Comparison of ENCODE assay signal across 22 cellular contexts in the genomic region with DNA sequence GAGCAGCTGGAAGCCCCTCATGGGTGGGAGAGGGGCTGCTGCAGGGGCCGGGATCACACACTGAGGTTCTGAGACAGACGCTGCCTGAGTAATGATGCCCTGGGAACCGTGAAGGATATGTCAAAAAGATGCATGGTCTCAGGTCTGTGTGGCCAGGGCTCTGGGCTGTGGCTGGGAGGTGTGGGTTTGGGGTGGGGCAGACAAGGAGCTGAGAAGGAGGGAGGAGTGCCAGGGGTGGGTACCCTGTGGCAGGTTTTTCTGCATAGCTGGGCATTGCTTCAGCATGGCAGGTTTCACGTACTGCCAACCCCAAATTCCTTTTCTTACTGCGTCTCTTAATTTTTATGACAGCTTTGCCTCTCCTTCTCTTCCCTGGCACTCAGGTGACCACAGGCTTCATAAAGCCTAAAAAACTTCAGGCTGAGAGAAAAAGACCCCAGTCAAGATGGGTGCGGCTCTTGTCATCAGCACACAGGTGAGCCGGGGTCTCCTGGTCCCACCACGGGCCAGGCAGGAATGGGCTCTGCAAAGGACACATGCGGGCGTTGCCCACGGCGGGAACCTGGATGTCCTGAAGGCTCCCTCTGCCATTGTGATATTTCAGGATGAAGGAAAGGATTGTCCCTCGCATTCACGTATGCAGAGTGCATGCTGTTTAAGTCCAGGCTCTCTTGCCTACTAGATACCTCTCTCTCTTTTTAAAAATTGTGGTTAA. TPM values are rescaled to one million over a fixed set of nuclear protein-coding genes. Genes with fewer than 3 reads are reported as not detected.
DNase-seq lines count a peak whose midpoint lies in the region; ATAC-seq and TF ChIP-seq lines count a peak whose summit lies in the region.
"Had no signal": no experiment of that assay in that cellular context is flagged by ENCODE, and none has a peak within 500 bp of the region (broad histone marks: within the 10 kb centered on the region; RNA-seq: fewer than 3 reads in every experiment).

No MANE protein-coding gene starts in this region.

- no peak overlapping the region for H3K9ac ChIP-seq in HCT116 (ENCODE audit: low read length)

- no peak for TF ChIP-seq RAD21 in HCT116 (IDR thresholded peaks at IDR 0.05; ENCODE audit: low read depth)

- intact Hi-C loops in HCT116 (cut with micrococcal nuclease) (no loop called here), breast epithelium (cut with DNase I; ENCODE audit: low total_unique reads) (no loop called here), esophagus squamous epithelium (cut with DNase I) (no loop called here), prostate gland (cut with DNase I) (no loop called here)

- RAD21 ChIA-PET in HCT116 (lab: Charles Lee; ENCODE audit: low non-redundant PET in 1 of 2, low total read pairs in 2 of 2, uncharacterized antibody in 2 of 2, unreplicated experiment in 2 of 2): no interaction called here

- H4K20me1 ChIP-seq in HCT116 (ENCODE audit: insufficient read depth): no peaks in the 10 kb centered on the region

- no peak overlapping the region for H2AFZ ChIP-seq in HCT116 (ENCODE audit: low read depth, low read length, poor library complexity, severe bottlenecking)

- peak overlapping the region; percentile 43 for H3K27ac ChIP-seq in HCT116 (ENCODE audit: low read depth, low read length)
- H3K27ac ChIP-seq in breast epithelium: peak overlapping the region; percentile 38 to 91
- H3K27ac ChIP-seq in esophagus squamous epithelium: peak overlapping the region; percentile 65 to 97 (median 90)
- H3K27ac ChIP-seq in prostate gland: no peak overlapping the region
- H3K27ac ChIP-seq: foreskin keratinocyte had no signal

- POLR2A ChIA-PET in HCT116 (lab: Charles Lee): no interaction called here

- H3K4me1 ChIP-seq in HCT116 (ENCODE audit: control insufficient read depth in 1 of 2, insufficient read depth in 2 of 2, low read length in 2 of 2): peaks cover 51 to 76% of the 10 kb centered on the region in 2 experiments
- peaks cover 0 to 13% of the 10 kb centered on the region in 2 donors for H3K4me1 ChIP-seq in breast epithelium
- H3K4me1 ChIP-seq in esophagus squamous epithelium: peaks cover 38 to 72% (median 38%) of the 10 kb centered on the region in 3 donors
- peaks cover 16% of the 10 kb centered on the region for H3K4me1 ChIP-seq in prostate gland (replicated peaks)

- CTCF ChIA-PET in HCT116 (lab: Charles Lee): no interaction called here

- H3K27me3 ChIP-seq in HCT116 (ENCODE audit: insufficient read depth, low read length): no peaks in the 10 kb centered on the region
- no peaks in the 10 kb centered on the region for H3K27me3 ChIP-seq in breast epithelium
- H3K27me3 ChIP-seq in esophagus squamous epithelium: no peaks in the 10 kb centered on the region
- H3K27me3 ChIP-seq in prostate gland (replicated peaks; ENCODE audit: insufficient read depth): no peaks in the 10 kb centered on the region
- H3K27me3 ChIP-seq: foreskin keratinocyte had no signal

- ATAC-seq in HCT116 (no peak), HG03460 (IDR thresholded peaks at IDR 0.05; ENCODE audit: unreplicated experiment) (no peak)
- ATAC-seq: foreskin keratinocyte, K562, natural killer cell had no signal

- BruUV-seq in HCT116 (replicated peaks; lab: Mats Ljungman, UMichigan): no TSS peak

- peaks cover 76% of the 10 kb centered on the region for H3K79me2 ChIP-seq in HCT116 (ENCODE audit: insufficient read depth, low read length)

- DNase-seq in HCT116 (ENCODE audit: low read depth, low spot score): no peak
- peak in 1 of 2 donors; percentile 77 for DNase-seq in breast epithelium (ENCODE audit: low spot score in 2 of 2)
- DNase-seq in esophagus squamous epithelium (lab: John Stamatoyannopoulos, UW): no peak
- peak; percentile 53 for DNase-seq in prostate gland (ENCODE audit: low spot score)
- DNase-seq in ecto neural progenitor cell (ENCODE audit: low spot score): no peak
- no peak for DNase-seq in NCI-H1436 (lab: John Stamatoyannopoulos, UW)
- no peak for DNase-seq in T-helper 1 cell
- DNase-seq: activated CD4-positive, alpha-beta memory T cell treated with anti-CD3 and anti-CD28 coated beads for 36 hours; activated CD8-positive, alpha-beta memory T cell treated with anti-CD3 and anti-CD28 coated beads, Interleukin-2, amount 50 U/mL, for 48 hours; activated naive CD8-positive, alpha-beta T cell treated with anti-CD3 and anti-CD28 coated beads, Interleukin-2, amount 10 ng/mL, durations not matched to agents 7 days and 5 days; C1 segment of cervical spinal cord; COR-L47; left ventricle myocardium inferior; natural killer cell; NCI-H1105 treated with DMSO at 0.1 percent for 48 hours; NCI-H2029; NCI-H69; stimulated activated CD4-positive, alpha-beta T cell treated with anti-CD3 and anti-CD28 coated beads, Interleukin-2, amount 100 ng/mL, for 24 hours had no signal

- H3K4me2 ChIP-seq in HCT116 (ENCODE audit: low read length): 0 out of 2 replicates have a peak overlapping the region, but pooled peaks have one; percentile 17

- H3K4me3 ChIP-seq in HCT116 (replicated peaks in 1 of 2; ENCODE audit: low read depth in 1 of 2, low read length in 2 of 2): no peak overlapping the region
- peak overlapping the region in 1 of 3 donors; percentile 1 for H3K4me3 ChIP-seq in breast epithelium
- H3K4me3 ChIP-seq in esophagus squamous epithelium: peak overlapping the region in 1 of 4 donors; percentile 9
- no peak overlapping the region for H3K4me3 ChIP-seq in prostate gland
- H3K4me3 ChIP-seq: K562, left ventricle myocardium inferior had no signal

- H3K36me3 ChIP-seq in HCT116 (ENCODE audit: control insufficient read depth in 1 of 2, insufficient read depth in 2 of 2, low read length in 2 of 2) (peaks cover 0 to 26% of the 10 kb centered on the region in 2 experiments; a peak in 1 of 4 replicates), breast epithelium (no peaks in the 10 kb centered on the region), esophagus squamous epithelium (no peaks in the 10 kb centered on the region), prostate gland (no peaks in the 10 kb centered on the region)
- H3K36me3 ChIP-seq: left ventricle myocardium inferior had no signal

- 49 to 60% methylated on average over 9 to 12 of the region's 14 CpGs for WGBS in esophagus squamous epithelium, 2 donors
- WGBS in prostate gland: 78% methylated on average over 14 of the region's 14 CpGs

- TF ChIP-seq CTCF in HCT116 (IDR thresholded peaks at IDR 0.05 in 2 of 3, conservative IDR thresholded peaks at IDR 0.05 in 1 of 3; ENCODE audit: borderline replicate concordance in 1 of 3, insufficient read depth in 1 of 3, low read depth in 2 of 3, low read length in 2 of 3) (no peak), breast epithelium (IDR thresholded peaks at IDR 0.05) (no peak), esophagus squamous epithelium (IDR thresholded peaks at IDR 0.05) (no peak), prostate gland (IDR thresholded peaks at IDR 0.05) (no peak)

- H3K9me3 ChIP-seq in HCT116 (ENCODE audit: control insufficient read depth in 1 of 2, insufficient read depth in 1 of 2, low read depth in 1 of 2, low read length in 2 of 2) (no peaks in the 10 kb centered on the region), breast epithelium (no peaks in the 10 kb centered on the region), esophagus squamous epithelium (no peaks in the 10 kb centered on the region), prostate gland (no peaks in the 10 kb centered on the region)
- H3K9me3 ChIP-seq: left ventricle myocardium inferior had no signal

- H3K9me2 ChIP-seq in HCT116 (ENCODE audit: insufficient read depth): no peaks in the 10 kb centered on the region

- TF ChIP-seq POLR2A in HCT116 (IDR thresholded peaks at IDR 0.05; ENCODE audit: borderline replicate concordance, extremely low read depth, insufficient read depth, insufficient read length) (no peak), breast epithelium (IDR thresholded peaks at IDR 0.05) (no peak), esophagus squamous epithelium (IDR thresholded peaks at IDR 0.05) (no peak), prostate gland (IDR thresholded peaks at IDR 0.05) (no peak)

TF ChIP-seq in HCT116, 20 proteins besides CTCF, POLR2A, EP300 and RAD21:
- TF ChIP-seq CEBPB (IDR thresholded peaks at IDR 0.05; ENCODE audit: low read depth): no peak
- 0 out of 2 replicates have a peak, but pooled peaks have one; percentile 29 for TF ChIP-seq POLR2AphosphoS5 (IDR thresholded peaks at IDR 0.05; ENCODE audit: low read depth, low read length)

RNA-seq across cellular contexts. Expression of a gene that starts 18.0 kb away (rescaled TPM):
- total RNA-seq in HCT116 (2021; ENCODE audit: unreplicated experiment) (223 TPM), breast epithelium (10 to 100 TPM in 1 of 3 donors, 1 to 10 TPM in 2; 6.2 to 19.6 (median 9.2) TPM), esophagus squamous epithelium (100 to 1,000 TPM; 146 to 534 (median 225) TPM), prostate gland (10 to 100 TPM; 18.5 to 40.1 TPM)
- polyA plus RNA-seq in HCT116 (2012): 92.3 and 120 TPM in 2 replicates
- total RNA-seq: activated naive CD8-positive, alpha-beta T cell treated with anti-CD3 and anti-CD28 coated beads, Interleukin-2, amount 10 ng/mL, durations not matched to agents 7 days and 5 days; natural killer cell; T-helper 1 cell treated with Interleukin-12 subunit alpha and Interleukin-12 subunit beta and Interleukin-4 antibody, amounts not matched to agents 30 ng/mL and 1 ng/mL, for 36 hours had no signal
- polyA plus RNA-seq: K562 had no signal

Comparison
In these comparisons a context has a peak if more than half of its experiments do, and no peak if none do; other contexts are left out.
1. H3K27ac ChIP-seq: peak in HCT116 (single experiment), breast epithelium (2 of 2) and esophagus squamous epithelium (4 of 4); none in prostate gland (0 of 2).